8 cellular contexts compared by ENCODE assay signal in genomic region chr1:169793730-169794129, GRCh38. TPM values are rescaled to one million over a fixed set of nuclear protein-coding genes. Genes with fewer than 3 reads are reported as not detected.
DNase-seq lines count a peak whose midpoint lies in the region; ATAC-seq and TF ChIP-seq lines count a peak whose summit lies in the region.

No MANE protein-coding gene starts in this region.

- H3K36me3 Mint-ChIP-seq in naive B cell: peaks cover 4 to 9% of the 10 kb centered on the region in 2 donors

- peaks cover 6% of the 10 kb centered on the region for H3K4me1 ChIP-seq in colonic mucosa

- H3K4me3 Mint-ChIP-seq in naive B cell: peak overlapping the region; percentile 55 to 100 (median 99)

- POLR2A ChIA-PET in AG04450 (lab: Yijun Ruan, JAX): no interaction called here

- no peak for ATAC-seq in naive B cell (ENCODE audit: low read depth in 2 of 2)
- ATAC-seq in GM21737 (IDR thresholded peaks at IDR 0.05; ENCODE audit: unreplicated experiment): no peak
- no peak for ATAC-seq in GM18511 (IDR thresholded peaks at IDR 0.05; ENCODE audit: unreplicated experiment)
- ATAC-seq in HG02885 (IDR thresholded peaks at IDR 0.05; ENCODE audit: poor library complexity, unreplicated experiment): no peak

- CTCF ChIA-PET in AG04450 (lab: Charles Lee): interaction anchor here (1.2 to 2.2 kb wide), 2 partner anchors 8 to 16 kb away, joined by 5 to 14 read pairs; no protein-coding TSS in a partner anchor

- no peaks in the 10 kb centered on the region for H3K9me3 ChIP-seq in AG04450 (ENCODE audit: control insufficient read depth, insufficient read depth, low read length)
- no peaks in the 10 kb centered on the region for H3K9me3 ChIP-seq in colonic mucosa

- H3K27ac Mint-ChIP-seq in naive B cell: peak overlapping the region in 3 of 6 donors; percentile 9 to 95 (median 46)

- H3K9me3 Mint-ChIP-seq in naive B cell: no peaks in the 10 kb centered on the region

- H3K27ac ChIP-seq in AG04450 (ENCODE audit: low read depth, low read length) (no peak overlapping the region), colonic mucosa (no peak overlapping the region)

- intact Hi-C loops in colonic mucosa (cut with DNase I): no loop called here

- H3K27me3 ChIP-seq in AG04450 (ENCODE audit: control insufficient read depth, insufficient read depth, low read length) (no peaks in the 10 kb centered on the region), colonic mucosa (no peaks in the 10 kb centered on the region)

- peaks cover 34 to 63% (median 34%) of the 10 kb centered on the region in 3 donors for H3K4me1 Mint-ChIP-seq in naive B cell

- H3K4me3 ChIP-seq in AG04450 (ENCODE audit: low read depth, low read length): peak overlapping the region; percentile 88
- H3K4me3 ChIP-seq in Jurkat, Clone E6-1 (ENCODE audit: low read length): peak overlapping the region; percentile 91
- peak overlapping the region; percentile 79 for H3K4me3 ChIP-seq in colonic mucosa

- no peak for DNase-seq in AG04450 (ENCODE audit: low read depth, low spot score)
- no peak for DNase-seq in Jurkat, Clone E6-1 (ENCODE audit: low read depth, low spot score)
- DNase-seq in colonic mucosa: no peak
- DNase-seq in naive B cell: no peak
- no peak for DNase-seq in middle frontal gyrus (ENCODE audit: extremely low spot score, low spot score)

- no peaks in the 10 kb centered on the region for H3K36me3 ChIP-seq in colonic mucosa

- H3K27me3 Mint-ChIP-seq in naive B cell: no peaks in the 10 kb centered on the region

- TF ChIP-seq CTCF in AG04450 (IDR thresholded peaks at IDR 0.05; ENCODE audit: low read depth, low read length): no peak
- no peak for TF ChIP-seq CTCF in colonic mucosa (IDR thresholded peaks at IDR 0.05)

- H3K9ac ChIP-seq in colonic mucosa (ENCODE audit: low read depth in 2 of 2, low read length in 2 of 2): peak overlapping the region; percentile 68 to 76

RNA-seq across cellular contexts. Expression of gene METTL18, which starts 1.0 kb away (rescaled TPM):
- polyA plus RNA-seq in AG04450 (2011; rRNA removed): 4.4 and 7.1 TPM in 2 replicates
- 2.3 and 3.0 TPM in 2 replicates for polyA minus RNA-seq in AG04450 (2011; rRNA and poly(A)+ RNA removed)
- polyA plus RNA-seq in Jurkat, Clone E6-1 (2012; ENCODE audit: insufficient read depth, insufficient read length): 16.7 TPM
- 1 to 10 TPM; 4.4 to 6.4 TPM for total RNA-seq in colonic mucosa
- polyA plus RNA-seq in naive B cell (ENCODE audit: low read depth in 6 of 6): 10 to 100 TPM; 22.6 to 36.2 (median 29.1) TPM

RNA-seq across cellular contexts. Expression of gene SELE, which starts 59.9 kb away (rescaled TPM):
- polyA plus RNA-seq in AG04450 (2011; rRNA removed): not detected in 2 replicates
- polyA minus RNA-seq in AG04450 (2011; rRNA and poly(A)+ RNA removed): not detected in 2 replicates
- not detected for polyA plus RNA-seq in Jurkat, Clone E6-1 (2012; ENCODE audit: insufficient read depth, insufficient read length)
- total RNA-seq in colonic mucosa: 1 to 10 TPM in 1 of 2 donors, under 1 TPM in 1; 0.20 to 4.0 TPM
- under 1 TPM in 1 of 6 donors, not detected in 5; 0.09 TPM for polyA plus RNA-seq in naive B cell (ENCODE audit: low read depth in 6 of 6)
